Comparison of ENCODE assay signal across 8 cellular contexts in genomic region chr1:243713470-243714186, GRCh38.
DNase-seq lines count a peak whose midpoint lies in the region; ATAC-seq and TF ChIP-seq lines count a peak whose summit lies in the region.

No MANE protein-coding gene starts in this region.

- H3K4me1 Mint-ChIP-seq in nephron = peaks cover 31% of the 10 kb centered on the region

- H3K79me2 ChIP-seq in OCI-LY7 (ENCODE audit: insufficient read depth, low read depth, low read length) = no peaks in the 10 kb centered on the region

- H3K9me3 ChIP-seq in prostate gland (no peaks in the 10 kb centered on the region), OCI-LY7 (ENCODE audit: low read length) (no peaks in the 10 kb centered on the region), Peyer's patch (no peaks in the 10 kb centered on the region)

- no peaks in the 10 kb centered on the region for H3K36me3 ChIP-seq in prostate gland
- no peaks in the 10 kb centered on the region for H3K36me3 ChIP-seq in OCI-LY7 (ENCODE audit: insufficient read depth, low read length)
- no peaks in the 10 kb centered on the region for H3K36me3 ChIP-seq in Peyer's patch

- H3K27ac ChIP-seq in caudate nucleus (ENCODE audit: low read depth, low read length) (peak overlapping the region; percentile 81), prostate gland (no peak overlapping the region), OCI-LY7 (ENCODE audit: low read depth, low read length, poor library complexity, severe bottlenecking) (no peak overlapping the region), Peyer's patch (no peak overlapping the region)

- no peak overlapping the region for H3K4me3 ChIP-seq in prostate gland
- H3K4me3 ChIP-seq in OCI-LY7 (ENCODE audit: low read depth, low read length, poor library complexity, severe bottlenecking) = no peak overlapping the region
- no peak overlapping the region for H3K4me3 ChIP-seq in Peyer's patch

- no peak overlapping the region for H2AFZ ChIP-seq in OCI-LY7 (ENCODE audit: low read length)

- no peak overlapping the region for H3K4me2 ChIP-seq in OCI-LY7 (ENCODE audit: low read length)

- intact Hi-C loops in prostate gland (cut with DNase I) (no loop called here), OCI-LY7 (cut with micrococcal nuclease; ENCODE audit: unreplicated experiment) (no loop called here)

- no peaks in the 10 kb centered on the region; the same call in 1 of the 2 replicates for H4K20me1 ChIP-seq in OCI-LY7 (ENCODE audit: insufficient read depth, low read length)

- H3K36me3 Mint-ChIP-seq in nephron (ENCODE audit: low read depth) = no peaks in the 10 kb centered on the region

- H3K9me3 Mint-ChIP-seq in nephron = no peaks in the 10 kb centered on the region

- no peaks in the 10 kb centered on the region for H3K27me3 ChIP-seq in prostate gland (replicated peaks; ENCODE audit: insufficient read depth)
- no peaks in the 10 kb centered on the region for H3K27me3 ChIP-seq in Peyer's patch

- TF ChIP-seq CTCF in nephron (IDR thresholded peaks at IDR 0.05; ENCODE audit: unreplicated experiment in 3 of 3) = no peak
- TF ChIP-seq CTCF in prostate gland (IDR thresholded peaks at IDR 0.05) = no peak
- TF ChIP-seq CTCF in OCI-LY7 (conservative IDR thresholded peaks at IDR 0.05; ENCODE audit: low read length) = no peak
- TF ChIP-seq CTCF in Peyer's patch (IDR thresholded peaks at IDR 0.05) = no peak

- CTCF ChIA-PET in OCI-LY7 (lab: Charles Lee; ENCODE audit: unreplicated experiment) = no interaction called here

- BruUV-seq in OCI-LY7 (replicated peaks; lab: Mats Ljungman, UMichigan) = no TSS peak

- DNase-seq in DMS 273 (lab: John Stamatoyannopoulos, UW; ENCODE audit: unreplicated experiment) (peak; percentile 98), NCI-H2171 (lab: John Stamatoyannopoulos, UW) (peak; percentile 96), caudate nucleus (lab: John Stamatoyannopoulos, UW) (peak in 42 of 61 donors; percentile 2 to 85 (median 55)), prostate gland (ENCODE audit: low spot score) (no peak), OCI-LY7 (ENCODE audit: low spot score) (no peak), Peyer's patch (no peak)

- POLR2A ChIA-PET in OCI-LY7 (lab: Charles Lee) = interaction anchor here (1.6 kb wide), 1 partner anchor 9 kb away, joined by 4 read pairs; no protein-coding TSS in a partner anchor

- H3K27me3 Mint-ChIP-seq in nephron (ENCODE audit: low read depth) = no peaks in the 10 kb centered on the region

- H3K4me1 ChIP-seq in prostate gland (replicated peaks) (no peaks in the 10 kb centered on the region), OCI-LY7 (ENCODE audit: insufficient read depth, low read length, poor library complexity, severe bottlenecking) (no peaks in the 10 kb centered on the region), Peyer's patch (no peaks in the 10 kb centered on the region)

- ATAC-seq in HG03378 (IDR thresholded peaks at IDR 0.05; ENCODE audit: unreplicated experiment) = no peak

- peak overlapping the region; percentile 43 to 57 (median 45) for H3K27ac Mint-ChIP-seq in nephron

- H3K9me2 ChIP-seq in OCI-LY7 (ENCODE audit: insufficient read depth, low read length) = no peaks in the 10 kb centered on the region

- WGBS in prostate gland = 26% methylated on average over 10 of the region's 10 CpGs

- no peak for TF ChIP-seq POLR2A in prostate gland (IDR thresholded peaks at IDR 0.05)
- TF ChIP-seq POLR2A in Peyer's patch (IDR thresholded peaks at IDR 0.05) = no peak

- H3K4me3 Mint-ChIP-seq in nephron = peak overlapping the region; percentile 14 to 76 (median 68)

Comparison
In these comparisons a context has a peak if more than half of its experiments do, and no peak if none do; other contexts are left out.
1. DNase-seq: peak in DMS 273 (single experiment), NCI-H2171 (single experiment) and caudate nucleus (42 of 61); none in prostate gland (single experiment), OCI-LY7 (single experiment) and Peyer's patch (0 of 3).